Comparison of ENCODE assay signal across 13 cellular contexts in the genomic region with DNA sequence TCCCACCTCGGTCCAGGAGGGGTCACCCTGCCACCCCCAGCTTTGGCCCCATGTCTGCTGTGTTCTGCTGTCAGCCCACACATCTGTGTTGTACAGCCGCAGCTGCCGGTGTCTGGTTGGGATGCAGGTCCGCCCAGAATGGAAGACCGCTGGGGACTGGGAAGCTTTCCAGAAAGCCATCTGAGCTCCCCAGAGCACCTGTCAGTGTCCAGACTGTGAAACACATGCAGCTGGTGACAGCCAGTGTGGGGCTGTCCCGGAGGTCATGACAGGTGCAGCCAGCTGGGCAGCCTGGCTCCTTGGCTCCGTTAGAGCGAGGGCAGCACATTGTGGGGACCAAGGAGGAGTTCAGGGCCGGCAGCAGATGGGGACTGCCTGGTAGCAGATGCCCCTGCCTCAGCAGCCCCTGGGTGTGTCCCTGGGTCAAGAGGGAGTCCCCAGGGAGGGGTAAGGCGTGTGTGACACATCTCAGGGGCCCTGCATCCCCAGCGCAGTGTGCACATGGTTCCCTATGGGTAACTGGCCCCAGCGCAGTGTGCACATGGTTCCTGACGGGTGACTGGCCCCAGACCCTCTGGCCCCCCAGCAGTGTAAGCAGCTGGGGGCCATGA. TPM values are rescaled to one million over a fixed set of nuclear protein-coding genes. Genes with fewer than 3 reads are reported as not detected.
DNase-seq lines count a peak whose midpoint lies in the region; ATAC-seq and TF ChIP-seq lines count a peak whose summit lies in the region.
"Had no signal": no experiment of that assay in that cellular context is flagged by ENCODE, and none has a peak within 500 bp of the region (broad histone marks: within the 10 kb centered on the region; RNA-seq: fewer than 3 reads in every experiment).

No MANE protein-coding gene starts in this region.

- H3K9me2 ChIP-seq in HCT116 (ENCODE audit: insufficient read depth) (no peaks in the 10 kb centered on the region), SK-N-SH (no peaks in the 10 kb centered on the region)

- intact Hi-C loops in HCT116 (cut with micrococcal nuclease): no loop called here
- intact Hi-C loops in psoas muscle (cut with DNase I): no loop called here

- H2AFZ ChIP-seq in HCT116 (ENCODE audit: low read depth, low read length, poor library complexity, severe bottlenecking): no peak overlapping the region
- no peak overlapping the region for H2AFZ ChIP-seq in SK-N-SH (ENCODE audit: low read depth)

- H3K4me2 ChIP-seq in HCT116 (ENCODE audit: low read length) (peak overlapping the region; percentile 39; the same call in 1 of the 2 replicates), SK-N-SH (no peak overlapping the region)

- RAD21 ChIA-PET in HCT116 (lab: Charles Lee; ENCODE audit: low non-redundant PET in 1 of 2, low total read pairs in 2 of 2, uncharacterized antibody in 2 of 2, unreplicated experiment in 2 of 2): no interaction called here

- no peaks in the 10 kb centered on the region for H3F3A ChIP-seq in SK-N-SH (replicated peaks; ENCODE audit: insufficient read depth)

- DNase-seq in HCT116 (ENCODE audit: low read depth, low spot score) (no peak), NCI-H2107 (lab: John Stamatoyannopoulos, UW) (peak; percentile 93), SK-N-SH (peak; percentile 75), psoas muscle (peak; percentile 75 to 89), occipital lobe (lab: John Stamatoyannopoulos, UW) (no peak)
- no peak for DNase-seq in activated effector memory CD4-positive, alpha-beta T cell treated with Interleukin-2 at 50 U/mL for 16 hours
- DNase-seq: dermis blood vessel endothelial cell, NCI-H748 treated with DMSO at 0.1 percent for 48 hours had no signal

- H3K27me3 ChIP-seq in HCT116 (ENCODE audit: insufficient read depth, low read length): no peaks in the 10 kb centered on the region
- H3K27me3 ChIP-seq in SK-N-SH (ENCODE audit: insufficient read depth): no peaks in the 10 kb centered on the region
- no peaks in the 10 kb centered on the region for H3K27me3 ChIP-seq in psoas muscle (ENCODE audit: insufficient read depth in 3 of 3, low read length in 2 of 3)
- H3K27me3 ChIP-seq: thyroid gland had no signal

- no TSS peak for BruUV-seq in HCT116 (replicated peaks; lab: Mats Ljungman, UMichigan)

- H4K20me1 ChIP-seq in HCT116 (ENCODE audit: insufficient read depth) (peaks cover 5% of the 10 kb centered on the region; the same call in 1 of the 2 replicates), SK-N-SH (ENCODE audit: insufficient read depth) (peaks cover 11% of the 10 kb centered on the region; the same call in 1 of the 2 replicates)

- TF ChIP-seq CTCF in HCT116 (IDR thresholded peaks at IDR 0.05 in 2 of 3, conservative IDR thresholded peaks at IDR 0.05 in 1 of 3; ENCODE audit: borderline replicate concordance in 1 of 3, insufficient read depth in 1 of 3, low read depth in 2 of 3, low read length in 2 of 3) (no peak), SK-N-SH (IDR thresholded peaks at IDR 0.05) (no peak), psoas muscle (IDR thresholded peaks at IDR 0.05) (no peak)

- CTCF ChIA-PET in HCT116 (lab: Charles Lee): interaction anchor here (1.4 kb wide), 1 partner anchor 15 kb away, joined by 4 read pairs; no protein-coding TSS in a partner anchor
- CTCF ChIA-PET in SK-N-SH (lab: Yijun Ruan, JAX): interaction anchor here (1.0 to 2.3 kb wide), 4 partner anchors 14 to 164 kb away, joined by 3 to 6 read pairs (median 3); no protein-coding TSS in a partner anchor

- 100% methylated on average over 1 of the region's 13 CpGs for WGBS in SK-N-SH (ENCODE audit: low lambda C conversion rate)
- WGBS in psoas muscle, 3 donors: 17 to 33% (median 22%) methylated on average over 13 of the region's 13 CpGs

- peak in 1 of 2 experiments; percentile 57; a peak in 1 of 4 replicates for TF ChIP-seq EP300 in SK-N-SH (IDR thresholded peaks at IDR 0.05; ENCODE audit: borderline replicate concordance in 1 of 2, low read depth in 1 of 2, low read length in 1 of 2)

- H3K79me2 ChIP-seq in HCT116 (ENCODE audit: insufficient read depth, low read length) (peaks cover 3% of the 10 kb centered on the region; the same call in 1 of the 2 replicates), SK-N-SH (ENCODE audit: insufficient read depth) (peaks cover 3% of the 10 kb centered on the region)

- POLR2A ChIA-PET in HCT116 (lab: Charles Lee) (no interaction called here), SK-N-SH (lab: Yijun Ruan, JAX) (no interaction called here)

- H3K27ac ChIP-seq in HCT116 (ENCODE audit: low read depth, low read length): peak overlapping the region; percentile 46; the same call in 1 of the 2 replicates
- H3K27ac ChIP-seq in SK-N-SH (ENCODE audit: low read depth in 2 of 2, low read length in 1 of 2): peak overlapping the region in 1 of 2 experiments; percentile 86; a peak in 2 of 4 replicates
- peak overlapping the region; percentile 19 for H3K27ac ChIP-seq in psoas muscle
- H3K27ac ChIP-seq: thyroid gland had no signal

- ATAC-seq in HCT116: no peak
- peak; percentile 93 to 95 (median 94) for ATAC-seq in psoas muscle
- no peak for ATAC-seq in HG02938 (IDR thresholded peaks at IDR 0.05; ENCODE audit: unreplicated experiment)

- H3K4me3 ChIP-seq in HCT116 (replicated peaks in 1 of 2; ENCODE audit: low read depth in 1 of 2, low read length in 2 of 2) (no peak overlapping the region), SK-N-SH (ENCODE audit: low read depth in 2 of 2, low read length in 1 of 2) (no peak overlapping the region), psoas muscle (no peak overlapping the region)
- H3K4me3 ChIP-seq: thyroid gland had no signal

- no peak for TF ChIP-seq RAD21 in HCT116 (IDR thresholded peaks at IDR 0.05; ENCODE audit: low read depth)
- TF ChIP-seq RAD21 in SK-N-SH (IDR thresholded peaks at IDR 0.05; ENCODE audit: low read length): no peak

- no peak for TF ChIP-seq POLR2A in HCT116 (IDR thresholded peaks at IDR 0.05; ENCODE audit: borderline replicate concordance, extremely low read depth, insufficient read depth, insufficient read length)

- H3K36me3 ChIP-seq in HCT116 (ENCODE audit: control insufficient read depth in 1 of 2, insufficient read depth in 2 of 2, low read length in 2 of 2): peaks cover 8 to 19% of the 10 kb centered on the region in 2 experiments; a peak in 2 of 4 replicates
- H3K36me3 ChIP-seq in SK-N-SH (replicated peaks in 1 of 2; ENCODE audit: control insufficient read depth in 1 of 2, insufficient read depth in 2 of 2, low read length in 1 of 2): peaks cover 0 to 26% of the 10 kb centered on the region in 2 experiments
- H3K36me3 ChIP-seq in psoas muscle (ENCODE audit: insufficient read depth in 1 of 2, low read depth in 1 of 2): peaks cover 0 to 50% of the 10 kb centered on the region in 2 donors

- H3K9ac ChIP-seq in HCT116 (ENCODE audit: low read length): no peak overlapping the region
- no peak overlapping the region for H3K9ac ChIP-seq in SK-N-SH

- H3K9me3 ChIP-seq in HCT116 (ENCODE audit: control insufficient read depth in 1 of 2, insufficient read depth in 1 of 2, low read depth in 1 of 2, low read length in 2 of 2): no peaks in the 10 kb centered on the region
- no peaks in the 10 kb centered on the region for H3K9me3 ChIP-seq in SK-N-SH
- H3K9me3 ChIP-seq in psoas muscle: no peaks in the 10 kb centered on the region
- H3K9me3 ChIP-seq: thyroid gland had no signal

- peaks cover 12% of the 10 kb centered on the region in 2 experiments for H3K4me1 ChIP-seq in HCT116 (ENCODE audit: control insufficient read depth in 1 of 2, insufficient read depth in 2 of 2, low read length in 2 of 2)
- H3K4me1 ChIP-seq in SK-N-SH (ENCODE audit: control insufficient read depth in 1 of 2, insufficient read depth in 2 of 2, low read depth in 1 of 2, low read length in 1 of 2): peaks cover 0 to 27% of the 10 kb centered on the region in 2 experiments; a peak in 1 of 4 replicates
- peaks cover 12% of the 10 kb centered on the region for H3K4me1 ChIP-seq in psoas muscle
- H3K4me1 ChIP-seq: thyroid gland had no signal

TF ChIP-seq in SK-N-SH, 30 proteins besides CTCF, POLR2A, EP300 and RAD21 (continues in another document):
- peak; percentile 98 for TF ChIP-seq MXI1 (IDR thresholded peaks at IDR 0.05; ENCODE audit: low read depth, low read length)
- TF ChIP-seq, protein P1, sequence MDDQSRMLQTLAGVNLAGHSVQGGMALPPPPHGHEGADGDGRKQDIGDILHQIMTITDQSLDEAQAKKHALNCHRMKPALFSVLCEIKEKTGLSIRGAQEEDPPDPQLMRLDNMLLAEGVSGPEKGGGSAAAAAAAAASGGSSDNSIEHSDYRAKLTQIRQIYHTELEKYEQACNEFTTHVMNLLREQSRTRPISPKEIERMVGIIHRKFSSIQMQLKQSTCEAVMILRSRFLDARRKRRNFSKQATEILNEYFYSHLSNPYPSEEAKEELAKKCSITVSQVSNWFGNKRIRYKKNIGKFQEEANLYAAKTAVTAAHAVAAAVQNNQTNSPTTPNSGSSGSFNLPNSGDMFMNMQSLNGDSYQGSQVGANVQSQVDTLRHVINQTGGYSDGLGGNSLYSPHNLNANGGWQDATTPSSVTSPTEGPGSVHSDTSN (IDR thresholded peaks at IDR 0.05): no peak
- TF ChIP-seq SIN3A (IDR thresholded peaks at IDR 0.05; ENCODE audit: borderline replicate concordance, low read depth, low read length): no peak
- no peak for TF ChIP-seq ELF1 (IDR thresholded peaks at IDR 0.05)
- TF ChIP-seq, protein P2, sequence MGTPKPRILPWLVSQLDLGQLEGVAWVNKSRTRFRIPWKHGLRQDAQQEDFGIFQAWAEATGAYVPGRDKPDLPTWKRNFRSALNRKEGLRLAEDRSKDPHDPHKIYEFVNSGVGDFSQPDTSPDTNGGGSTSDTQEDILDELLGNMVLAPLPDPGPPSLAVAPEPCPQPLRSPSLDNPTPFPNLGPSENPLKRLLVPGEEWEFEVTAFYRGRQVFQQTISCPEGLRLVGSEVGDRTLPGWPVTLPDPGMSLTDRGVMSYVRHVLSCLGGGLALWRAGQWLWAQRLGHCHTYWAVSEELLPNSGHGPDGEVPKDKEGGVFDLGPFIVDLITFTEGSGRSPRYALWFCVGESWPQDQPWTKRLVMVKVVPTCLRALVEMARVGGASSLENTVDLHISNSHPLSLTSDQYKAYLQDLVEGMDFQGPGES (IDR thresholded peaks at IDR 0.05; ENCODE audit: low read depth, low read length): no peak
- no peak for TF ChIP-seq RFX5 (IDR thresholded peaks at IDR 0.05; ENCODE audit: low read length)
- no peak for TF ChIP-seq GATA2 (CRISPR knock-in tag; IDR thresholded peaks at IDR 0.05)

RNA-seq across cellular contexts. Expression of a gene that starts 16.4 kb away (rescaled TPM):
- total RNA-seq in HCT116 (2021; ENCODE audit: unreplicated experiment) (45.9 TPM), psoas muscle (10 to 100 TPM in 1 of 4 donors, 1 to 10 TPM in 3; 6.3 to 15.7 (median 7.7) TPM), occipital lobe (22.8 TPM)
- polyA plus RNA-seq in HCT116 (2012): 24.4 and 26.7 TPM in 2 replicates
- polyA plus RNA-seq in SK-N-SH (2012; rRNA removed) (7.7 and 11.0 TPM in 2 replicates), psoas muscle (1 to 10 TPM; 2.0 to 5.8 (median 3.3) TPM)
- polyA plus RNA-seq in SK-N-SH (2012; cell fraction: cytosol; rRNA removed): 3.9 and 5.9 TPM in 2 replicates
- polyA plus RNA-seq in SK-N-SH (2012; cell fraction: nucleus; rRNA removed): 52.8 and 69.2 TPM in 2 replicates

RNA-seq across cellular contexts. Expression of a gene that starts 43.2 kb away (rescaled TPM):
- total RNA-seq in HCT116 (2021; ENCODE audit: unreplicated experiment): 0.12 TPM
- polyA plus RNA-seq in HCT116 (2012): 0.02 and 0.08 TPM in 2 replicates
- 0.02 TPM in 2 replicates for polyA plus RNA-seq in SK-N-SH (2012; rRNA removed)
- not detected in 2 replicates for polyA plus RNA-seq in SK-N-SH (2012; cell fraction: cytosol; rRNA removed)
- polyA plus RNA-seq in SK-N-SH (2012; cell fraction: nucleus; rRNA removed): 0.14 and 0.19 TPM in 2 replicates
- total RNA-seq in psoas muscle: under 1 TPM in 2 of 4 donors, not detected in 2; 0.04 to 0.25 TPM
- polyA plus RNA-seq in psoas muscle: not detected
- total RNA-seq in occipital lobe: 5.8 TPM
- total RNA-seq: fibroblast of villous mesenchyme, H9 had no signal
- polyA plus RNA-seq: keratinocyte had no signal

Comparison
In these comparisons a context has a peak if more than half of its experiments do, and no peak if none do; other contexts are left out.
1. ATAC-seq: peak in psoas muscle (4 of 4); none in HCT116 (single experiment) and HG02938 (single experiment).
2. DNase-seq: peak in NCI-H2107 (single experiment), SK-N-SH (single experiment) and psoas muscle (2 of 2); none in HCT116 (single experiment), activated effector memory CD4-positive, alpha-beta T cell treated with Interleukin-2 at 50 U/mL for 16 hours (single experiment) and occipital lobe (single experiment).